10 cellular contexts compared by ENCODE assay signal in the genomic region with DNA sequence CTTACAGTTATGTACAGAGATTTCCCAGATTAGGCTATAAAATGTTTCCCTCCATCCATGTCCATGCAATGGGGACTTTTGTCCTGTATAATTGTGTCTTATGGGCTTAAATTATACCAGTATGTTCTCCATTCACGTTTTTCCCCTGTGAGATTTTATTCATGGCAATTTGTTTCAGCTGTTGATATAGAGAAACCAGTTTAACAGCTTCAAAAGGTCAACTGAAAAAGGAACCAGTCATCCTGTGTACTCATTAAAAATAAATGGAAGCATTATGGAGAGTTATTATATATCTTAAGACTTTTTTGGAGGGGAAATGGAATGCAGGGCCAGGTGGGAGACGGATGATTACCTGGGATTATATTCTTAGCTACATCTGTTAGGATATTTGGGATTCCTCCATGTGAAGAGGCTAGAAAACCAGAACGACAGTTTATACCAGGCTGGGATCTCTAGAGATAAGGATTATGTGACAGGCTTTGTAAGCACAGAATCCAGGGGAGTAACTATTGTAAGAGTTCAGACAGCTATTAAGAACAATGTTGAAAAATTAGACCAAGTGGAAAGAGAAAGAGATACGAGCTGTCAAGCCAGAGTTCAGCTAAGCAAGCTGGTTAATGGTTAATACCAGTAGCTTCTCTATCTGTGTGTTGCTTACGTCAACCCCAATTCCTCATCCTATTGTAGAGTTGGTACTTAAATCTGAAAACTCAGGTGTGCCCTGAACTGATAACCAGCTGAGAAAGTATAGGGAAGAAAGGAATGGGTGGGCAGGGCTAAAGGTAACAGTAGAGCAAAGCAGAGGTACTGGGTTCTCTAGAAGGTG. TPM values are rescaled to one million over a fixed set of nuclear protein-coding genes. Genes with fewer than 3 reads are reported as not detected.
DNase-seq lines count a peak whose midpoint lies in the region; ATAC-seq and TF ChIP-seq lines count a peak whose summit lies in the region.
"Had no signal": no experiment of that assay in that cellular context is flagged by ENCODE, and none has a peak within 500 bp of the region (broad histone marks: within the 10 kb centered on the region; RNA-seq: fewer than 3 reads in every experiment).

No MANE protein-coding gene starts in this region.

- ATAC-seq in GM18870 (IDR thresholded peaks at IDR 0.05; ENCODE audit: unreplicated experiment) (peak; percentile 55), HG02678 (IDR thresholded peaks at IDR 0.05; ENCODE audit: unreplicated experiment) (peak; percentile 68), HG02885 (IDR thresholded peaks at IDR 0.05; ENCODE audit: poor library complexity, unreplicated experiment) (no peak)
- ATAC-seq: psoas muscle had no signal

- H3K27ac ChIP-seq in neural progenitor cell: no peak overlapping the region
- H3K27ac ChIP-seq: psoas muscle had no signal

- peak overlapping the region; percentile 56 for H2AFZ ChIP-seq in neural progenitor cell (replicated peaks)

- no peak overlapping the region for H3K4me3 ChIP-seq in neural progenitor cell
- H3K4me3 ChIP-seq: psoas muscle had no signal

- no peaks in the 10 kb centered on the region for H3F3A ChIP-seq in neural progenitor cell (ENCODE audit: low read depth)

- no peaks in the 10 kb centered on the region for H3K27me3 ChIP-seq in neural progenitor cell

- H3K9me3 Mint-ChIP-seq in neural progenitor cell: no peaks in the 10 kb centered on the region

- TF ChIP-seq CTCF in neural progenitor cell (IDR thresholded peaks at IDR 0.05): no peak

- H3K36me3 ChIP-seq in neural progenitor cell: no peaks in the 10 kb centered on the region

- H3K9me3 ChIP-seq in neural progenitor cell (ENCODE audit: low read depth): no peaks in the 10 kb centered on the region
- H3K9me3 ChIP-seq: psoas muscle had no signal

- H3K4me2 ChIP-seq in neural progenitor cell: no peak overlapping the region

- H3K79me2 ChIP-seq in neural progenitor cell (ENCODE audit: low read depth): no peaks in the 10 kb centered on the region

- no peaks in the 10 kb centered on the region for H4K20me1 ChIP-seq in neural progenitor cell (ENCODE audit: low read depth)

- no peaks in the 10 kb centered on the region for H3K36me3 Mint-ChIP-seq in neural progenitor cell
- H3K36me3 Mint-ChIP-seq: brain had no signal

- DNase-seq in NCI-H526 (lab: John Stamatoyannopoulos, UW) (peak; percentile 52 to 69), neural progenitor cell (ENCODE audit: low spot score) (no peak), NCI-H345 (lab: John Stamatoyannopoulos, UW) (no peak), NCI-H2171 treated with DMSO at 0.1 percent for 48 hours (lab: John Stamatoyannopoulos, UW) (no peak)
- no peak for DNase-seq in effector CD8-positive, alpha-beta T cell (lab: John Stamatoyannopoulos, UW)
- DNase-seq: psoas muscle had no signal

- H3K27ac Mint-ChIP-seq in neural progenitor cell: no peak overlapping the region

- peaks cover 4% of the 10 kb centered on the region for H3K27me3 Mint-ChIP-seq in neural progenitor cell (ENCODE audit: insufficient read depth, low read depth)

- H3K9ac ChIP-seq in neural progenitor cell: no peak overlapping the region

- peaks cover 14% of the 10 kb centered on the region for H3K4me1 ChIP-seq in neural progenitor cell
- H3K4me1 ChIP-seq: psoas muscle had no signal

- H3K4me3 Mint-ChIP-seq in neural progenitor cell: no peak overlapping the region
- H3K4me3 Mint-ChIP-seq: brain had no signal

- peaks cover 4% of the 10 kb centered on the region for H3K4me1 Mint-ChIP-seq in neural progenitor cell

RNA-seq across cellular contexts. Expression of gene ZNF697, which starts 12.4 kb away (rescaled TPM):
- 8.3 and 9.8 TPM in 2 replicates for total RNA-seq in neural progenitor cell (ENCODE audit: low replicate concordance)

RNA-seq across cellular contexts. Expression of gene PHGDH, which starts 51.3 kb away (rescaled TPM):
- total RNA-seq in neural progenitor cell (ENCODE audit: low replicate concordance): 166 and 204 TPM in 2 replicates

Comparison
In these comparisons a context has a peak if more than half of its experiments do, and no peak if none do; other contexts are left out.
1. DNase-seq: peak in NCI-H526 (2 of 2); none in neural progenitor cell (single experiment), NCI-H345 (single experiment), NCI-H2171 treated with DMSO at 0.1 percent for 48 hours (single experiment) and effector CD8-positive, alpha-beta T cell (single experiment).